Comparison of ENCODE assay signal across 19 cellular contexts in the genomic region with DNA sequence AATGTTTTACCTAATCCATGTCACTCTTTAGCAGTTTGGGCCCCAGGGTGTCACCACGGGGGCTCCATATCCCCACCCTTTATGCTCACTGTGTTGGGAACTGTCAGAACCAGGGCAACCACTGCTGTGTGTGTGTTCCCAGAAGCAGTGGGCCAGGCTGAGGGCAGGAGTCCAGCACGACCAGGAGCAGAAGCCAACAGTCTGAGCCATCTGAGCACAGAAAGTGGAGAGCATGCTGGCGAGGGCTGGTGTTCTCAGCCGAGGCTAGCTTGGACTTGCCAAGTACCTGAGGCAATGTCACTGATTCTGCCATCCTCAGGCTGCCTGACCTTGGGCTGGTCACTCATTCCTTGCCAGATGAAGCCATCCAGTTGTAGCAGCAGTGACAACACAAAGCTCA.
A peak's percentile ranks its signal among the peaks of the same experiment; 100 is the strongest.
DNase-seq lines count a peak whose midpoint lies in the region; ATAC-seq and TF ChIP-seq lines count a peak whose summit lies in the region.
"Had no signal": no experiment of that assay in that cellular context is flagged by ENCODE, and none has a peak within 500 bp of the region (broad histone marks: within the 10 kb centered on the region; RNA-seq: fewer than 3 reads in every experiment).

No MANE protein-coding gene starts in this region.

- no peak for ATAC-seq in upper lobe of right lung
- ATAC-seq in activated CD8-positive, alpha-beta T cell treated with anti-CD3 and anti-CD28 coated beads, Interleukin-2, amount 10 ng/mL, durations not matched to agents 7 days and 5 days, result no peak
- ATAC-seq: CD8-positive, alpha-beta T cell; foreskin keratinocyte had no signal

- H3K27me3 ChIP-seq in skeletal muscle tissue (ENCODE audit: control insufficient read depth in 3 of 3, insufficient read depth in 3 of 3, low read length in 3 of 3) (no peaks in the 10 kb centered on the region), upper lobe of right lung (no peaks in the 10 kb centered on the region)
- H3K27me3 ChIP-seq: cardiac muscle cell, foreskin keratinocyte, uterus had no signal

- peak; percentile 16 for DNase-seq in NCI-H446 treated with DMSO at 0.1 percent for 48 hours (lab: John Stamatoyannopoulos, UW)
- peak; percentile 25 for DNase-seq in epithelial cell of esophagus (ENCODE audit: low read depth)
- DNase-seq in hypothalamus (lab: John Stamatoyannopoulos, UW), result peak in 31 of 51 donors; percentile 2 to 66 (median 30)
- no peak for DNase-seq in upper lobe of right lung
- no peak for DNase-seq in activated CD8-positive, alpha-beta T cell treated with anti-CD3 and anti-CD28 coated beads, Interleukin-2, amount 10 ng/mL, durations not matched to agents 7 days and 5 days
- no peak for DNase-seq in activated CD4-positive, alpha-beta T cell treated with anti-CD3 and anti-CD28 coated beads for 1 hour
- DNase-seq: activated CD4-positive, alpha-beta T cell treated with anti-CD3 and anti-CD28 coated beads, Interleukin-2, amount 50 U/mL, for 48 hours; activated gamma-delta T cell treated with Interleukin-2 at 50 U/mL for 16 hours; DMS153; foreskin keratinocyte; HCEC 1CT; NCI-H1436 treated with DMSO at 0.1 percent for 48 hours; NCI-H2171; NCI-H526; T-helper 9 cell; uterus had no signal

- H3K27ac ChIP-seq in skeletal muscle tissue (ENCODE audit: low read depth, low read length), result no peak overlapping the region
- H3K27ac ChIP-seq in upper lobe of right lung, result no peak overlapping the region
- H3K27ac ChIP-seq: cardiac muscle cell, foreskin keratinocyte, uterus had no signal

- no peaks in the 10 kb centered on the region for H3K27me3 Mint-ChIP-seq in activated CD8-positive, alpha-beta T cell treated with anti-CD3 and anti-CD28 coated beads, Interleukin-2, amount 10 ng/mL, durations not matched to agents 7 days and 5 days (ENCODE audit: low read depth)

- H3K9me3 ChIP-seq in skeletal muscle tissue (ENCODE audit: control insufficient read depth in 3 of 3, low read length in 3 of 3), result no peaks in the 10 kb centered on the region
- H3K9me3 ChIP-seq in upper lobe of right lung, result no peaks in the 10 kb centered on the region
- H3K9me3 ChIP-seq: uterus had no signal

- no peak overlapping the region for H3K4me3 Mint-ChIP-seq in activated CD8-positive, alpha-beta T cell treated with anti-CD3 and anti-CD28 coated beads, Interleukin-2, amount 10 ng/mL, durations not matched to agents 7 days and 5 days
- H3K4me3 Mint-ChIP-seq: CD8-positive, alpha-beta T cell had no signal

- intact Hi-C loops in upper lobe of right lung (cut with DNase I), result no loop called here

- no peaks in the 10 kb centered on the region for H3K4me1 Mint-ChIP-seq in activated CD8-positive, alpha-beta T cell treated with anti-CD3 and anti-CD28 coated beads, Interleukin-2, amount 10 ng/mL, durations not matched to agents 7 days and 5 days (ENCODE audit: low read depth)

- H3K4me3 ChIP-seq in epithelial cell of esophagus (ENCODE audit: low read length), result no peak overlapping the region
- no peak overlapping the region for H3K4me3 ChIP-seq in skeletal muscle tissue (ENCODE audit: low read length in 3 of 3)
- no peak overlapping the region for H3K4me3 ChIP-seq in upper lobe of right lung
- H3K4me3 ChIP-seq: cardiac muscle cell, uterus had no signal

- CTCF ChIA-PET in activated CD8-positive, alpha-beta T cell treated with anti-CD3 and anti-CD28 coated beads, Interleukin-2, amount 10 ng/mL, durations not matched to agents 7 days and 5 days (lab: Charles Lee), result no interaction called here

- H3K36me3 Mint-ChIP-seq in activated CD8-positive, alpha-beta T cell treated with anti-CD3 and anti-CD28 coated beads, Interleukin-2, amount 10 ng/mL, durations not matched to agents 7 days and 5 days (ENCODE audit: low read depth), result no peaks in the 10 kb centered on the region
- H3K36me3 Mint-ChIP-seq: CD8-positive, alpha-beta T cell had no signal

- POLR2A ChIA-PET in activated CD8-positive, alpha-beta T cell treated with anti-CD3 and anti-CD28 coated beads, Interleukin-2, amount 10 ng/mL, durations not matched to agents 7 days and 5 days (lab: Charles Lee), result no interaction called here

- no peak overlapping the region for H3K27ac Mint-ChIP-seq in activated CD8-positive, alpha-beta T cell treated with anti-CD3 and anti-CD28 coated beads, Interleukin-2, amount 10 ng/mL, durations not matched to agents 7 days and 5 days
- H3K27ac Mint-ChIP-seq: CD8-positive, alpha-beta T cell had no signal

- no peak for TF ChIP-seq CTCF in epithelial cell of esophagus (IDR thresholded peaks at IDR 0.05; ENCODE audit: insufficient read depth, low read depth, low read length, missing control alignments)
- TF ChIP-seq CTCF in upper lobe of right lung (IDR thresholded peaks at IDR 0.05), result no peak

- no peaks in the 10 kb centered on the region for H3K9me3 Mint-ChIP-seq in activated CD8-positive, alpha-beta T cell treated with anti-CD3 and anti-CD28 coated beads, Interleukin-2, amount 10 ng/mL, durations not matched to agents 7 days and 5 days (ENCODE audit: insufficient read depth)
- H3K9me3 Mint-ChIP-seq: CD8-positive, alpha-beta T cell had no signal

- peak overlapping the region; percentile 23 to 35 (median 34) for H3K9ac ChIP-seq in skeletal muscle tissue (ENCODE audit: low read depth in 1 of 3, low read length in 3 of 3)

- H3K4me1 ChIP-seq in skeletal muscle tissue (ENCODE audit: control insufficient read depth in 3 of 3, insufficient read depth in 3 of 3, low read length in 3 of 3) (peaks cover 8 to 19% (median 16%) of the 10 kb centered on the region in 3 donors), upper lobe of right lung (no peaks in the 10 kb centered on the region)
- H3K4me1 ChIP-seq: foreskin keratinocyte, uterus had no signal

- H3K36me3 ChIP-seq in skeletal muscle tissue (ENCODE audit: control insufficient read depth in 3 of 3, insufficient read depth in 3 of 3, low read length in 3 of 3), result no peaks in the 10 kb centered on the region
- no peaks in the 10 kb centered on the region for H3K36me3 ChIP-seq in upper lobe of right lung
- H3K36me3 ChIP-seq: cardiac muscle cell, uterus had no signal

Comparison
In these comparisons a context has a peak if more than half of its experiments do, and no peak if none do; other contexts are left out.
1. DNase-seq: peak in NCI-H446 treated with DMSO at 0.1 percent for 48 hours (single experiment), epithelial cell of esophagus (single experiment) and hypothalamus (31 of 51); none in upper lobe of right lung (single experiment), activated CD8-positive, alpha-beta T cell treated with anti-CD3 and anti-CD28 coated beads, Interleukin-2, amount 10 ng/mL, durations not matched to agents 7 days and 5 days (single experiment) and activated CD4-positive, alpha-beta T cell treated with anti-CD3 and anti-CD28 coated beads for 1 hour (single experiment).